ENCODE assay signal across 8 cellular contexts in the genomic region with DNA sequence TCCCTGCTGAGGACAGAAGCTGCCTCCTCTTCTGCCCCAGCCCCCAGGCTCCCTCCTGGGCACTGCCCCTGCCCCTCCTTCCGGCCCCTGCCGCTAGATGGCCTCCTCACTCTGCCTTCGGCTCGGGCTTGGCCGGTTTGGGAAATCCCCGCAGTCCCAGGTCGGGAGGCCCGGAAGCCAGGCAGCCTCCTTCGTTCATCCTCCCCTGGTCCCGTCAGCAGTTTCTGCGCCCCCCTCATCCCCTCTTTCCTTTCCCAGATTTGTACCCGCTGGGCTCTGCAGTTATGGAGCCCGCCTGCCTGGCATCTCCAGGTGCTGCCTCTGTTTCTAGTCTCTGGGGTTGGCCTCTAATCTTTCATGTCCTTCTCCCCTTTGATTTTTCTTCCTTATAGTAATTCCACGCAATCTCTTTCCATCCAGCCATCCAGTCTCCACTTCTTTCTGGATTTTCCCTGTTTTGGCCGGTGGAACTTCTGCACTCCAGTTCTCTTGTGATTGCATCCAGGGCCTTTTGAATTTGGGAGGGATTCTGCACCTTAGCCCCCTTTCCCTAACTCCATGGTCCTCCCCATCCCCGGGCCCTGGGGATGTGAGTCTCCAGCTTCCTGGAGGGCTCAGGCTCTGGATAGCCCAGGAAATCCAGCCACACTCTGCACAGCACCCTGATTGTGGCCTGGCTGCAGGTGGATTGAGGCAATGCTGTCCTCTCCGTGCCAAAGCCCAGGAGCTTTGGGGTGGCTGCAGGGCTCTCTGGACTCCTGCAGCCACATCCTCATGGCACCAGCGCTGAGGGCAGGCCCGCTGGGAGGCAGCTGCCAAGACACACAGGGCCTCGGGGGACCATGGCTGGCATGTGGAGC. TPM values are rescaled to one million over a fixed set of nuclear protein-coding genes. Genes with fewer than 3 reads are reported as not detected.
DNase-seq lines count a peak whose midpoint lies in the region; ATAC-seq, FAIRE-seq and TF ChIP-seq lines count a peak whose summit lies in the region.

No MANE protein-coding gene starts in this region.

- H3K9me3 Mint-ChIP-seq in T-cell: no peaks in the 10 kb centered on the region

- peak; percentile 59 for DNase-seq in Caki2 (ENCODE audit: low read depth)
- peak; percentile 88 for DNase-seq in GM19239 (ENCODE audit: insufficient read length, low spot score)
- DNase-seq in T-cell: peak in 31 of 34 experiments; percentile 14 to 57 (median 40)
- DNase-seq in amniotic stem cell (lab: John Stamatoyannopoulos, UW): peak; percentile 25
- DNase-seq in kidney tubule cell (ENCODE audit: low spot score): peak; percentile 78
- peak; percentile 13 to 36 for DNase-seq in stimulated activated CD8-positive, alpha-beta memory T cell treated with anti-CD3 and anti-CD28 coated beads, Interleukin-15, amount 100 ng/mL, for 4 hours (ENCODE audit: low read depth in 2 of 2)
- DNase-seq in tibial artery: no peak

- peaks cover 17 to 24% (median 21%) of the 10 kb centered on the region in 3 donors for H3K4me1 Mint-ChIP-seq in T-cell

- no peaks in the 10 kb centered on the region for H3K36me3 Mint-ChIP-seq in T-cell

- in situ Hi-C loops in Caki2 (cut with HindIII; ENCODE audit: low pct_unique_long_range_greater_than_20kb, low sequenced_read_pairs): no loop called here

- POLR2A ChIA-PET in T-cell (lab: Charles Lee): no interaction called here

- H3K27ac Mint-ChIP-seq in T-cell: peak overlapping the region in 1 of 2 donors; percentile 73

- peak; percentile 70 for FAIRE-seq in GM19239 (lab: Jason Lieb, UNC)

- peaks cover 0 to 25% (median 3%) of the 10 kb centered on the region in 4 donors for H3K4me1 ChIP-seq in tibial artery

- H3K27me3 ChIP-seq in tibial artery: peaks cover 0 to 96% of the 10 kb centered on the region in 2 donors

- no peak overlapping the region for H3K4me3 ChIP-seq in tibial artery

- peaks cover 31 to 49% of the 10 kb centered on the region in 2 donors for H3K27me3 Mint-ChIP-seq in T-cell

- H3K27ac ChIP-seq in tibial artery: no peak overlapping the region

- no peaks in the 10 kb centered on the region for H3K9me3 ChIP-seq in tibial artery

- H3K4me3 Mint-ChIP-seq in T-cell: peak overlapping the region in 1 of 3 donors; percentile 19

- H3K36me3 ChIP-seq in tibial artery: no peaks in the 10 kb centered on the region

- ATAC-seq in HG03280 (IDR thresholded peaks at IDR 0.05; ENCODE audit: unreplicated experiment) (peak; percentile 89), T-cell (replicated peaks in 1 of 4) (peak; percentile 57 to 87 (median 66))

- TF ChIP-seq CTCF in tibial artery (IDR thresholded peaks at IDR 0.05): peak in 1 of 2 experiments; percentile 8

- CTCF ChIA-PET in T-cell (lab: Charles Lee): interaction anchor here in 1 of 2 donors (0.9 kb wide), 1 partner anchor 660 kb away, joined by 3 read pairs; no protein-coding TSS in a partner anchor

- intact Hi-C loops in tibial artery (cut with DNase I; ENCODE audit: low total_unique reads): no loop called here

RNA-seq across cellular contexts. Expression of gene SHH, which starts 3.3 kb away (rescaled TPM):
- 8.7 and 18.5 TPM in 2 replicates for total RNA-seq in Caki2 (2014; rRNA removed; shearing (Covaris generic); ENCODE audit: low replicate concordance)
- total RNA-seq in T-cell: under 1 TPM in 1 of 5 donors, not detected in 4; 0.06 TPM

Comparison
In these comparisons a context has a peak if more than half of its experiments do, and no peak if none do; other contexts are left out.
1. DNase-seq: peak in Caki2 (single experiment), GM19239 (single experiment), T-cell (31 of 34), amniotic stem cell (single experiment), kidney tubule cell (single experiment) and stimulated activated CD8-positive, alpha-beta memory T cell treated with anti-CD3 and anti-CD28 coated beads, Interleukin-15, amount 100 ng/mL, for 4 hours (2 of 2); none in tibial artery (0 of 2).